1 cellular context compared by ENCODE assay signal in genomic region chr4:67779631-67780030, GRCh38.
TF ChIP-seq lines count a peak whose summit lies in the region.

No MANE protein-coding gene starts in this region.

TF ChIP-seq in HepG2, 621 proteins besides CTCF, POLR2A, EP300 and RAD21:
- no peak for TF ChIP-seq REST (IDR thresholded peaks at IDR 0.05; ENCODE audit: borderline replicate concordance in 1 of 2, low read depth in 1 of 2, low read length in 2 of 2)
- no peak for TF ChIP-seq ZFP90 (CRISPR knock-in tag; IDR thresholded peaks at IDR 0.05; ENCODE audit: borderline replicate concordance)
- TF ChIP-seq XRCC5 (optimal IDR thresholded peaks at IDR 0.05; ENCODE audit: low read length): no peak
- no peak for TF ChIP-seq KLF11 (CRISPR knock-in tag; IDR thresholded peaks at IDR 0.05)
- TF ChIP-seq ZNF558 (CRISPR knock-in tag; IDR thresholded peaks at IDR 0.05; ENCODE audit: borderline replicate concordance): no peak
- TF ChIP-seq ZNF276 (CRISPR knock-in tag; IDR thresholded peaks at IDR 0.05; ENCODE audit: low read depth): no peak
- no peak for TF ChIP-seq FIP1L1 (IDR thresholded peaks at IDR 0.05; ENCODE audit: borderline replicate concordance, insufficient read depth, low read depth, low read length)
- TF ChIP-seq ZNF549 (CRISPR knock-in tag; IDR thresholded peaks at IDR 0.05): no peak
- TF ChIP-seq SMARCC2 (IDR thresholded peaks at IDR 0.05): no peak
TF ChIP-seq in HepG2: peak in this region for 0.
